Comparison of ENCODE assay signal across 10 cellular contexts in genomic region chr4:3013839-3014350, GRCh38. TPM values are rescaled to one million over a fixed set of nuclear protein-coding genes. Genes with fewer than 3 reads are reported as not detected.
DNase-seq lines count a peak whose midpoint lies in the region; ATAC-seq and TF ChIP-seq lines count a peak whose summit lies in the region.
"Had no signal": no experiment of that assay in that cellular context is flagged by ENCODE, and none has a peak within 500 bp of the region (broad histone marks: within the 10 kb centered on the region; RNA-seq: fewer than 3 reads in every experiment).

No MANE protein-coding gene starts in this region.

- peak; percentile 78 for ATAC-seq in GM19023 (IDR thresholded peaks at IDR 0.05; ENCODE audit: unreplicated experiment)
- ATAC-seq in HG02973 (IDR thresholded peaks at IDR 0.05; ENCODE audit: unreplicated experiment), result peak; percentile 66
- ATAC-seq in right lobe of liver, result peak; percentile 93 to 97 (median 96)
- no peak for ATAC-seq in HG02970 (IDR thresholded peaks at IDR 0.05; ENCODE audit: low FRiP score, unreplicated experiment)
- ATAC-seq in upper lobe of left lung (ENCODE audit: low FRiP score in 2 of 2), result no peak

- H3K9me2 ChIP-seq in MM.1S (replicated peaks; ENCODE audit: insufficient read depth, low read length), result no peaks in the 10 kb centered on the region

- H3K4me1 ChIP-seq in right lobe of liver (peaks cover 0 to 11% (median 0%) of the 10 kb centered on the region in 4 donors), upper lobe of left lung (no peaks in the 10 kb centered on the region), MM.1S (ENCODE audit: low read length) (no peaks in the 10 kb centered on the region)

- TF ChIP-seq POLR2A in right lobe of liver (IDR thresholded peaks at IDR 0.05) (no peak), upper lobe of left lung (IDR thresholded peaks at IDR 0.05) (no peak)

- H2AFZ ChIP-seq in MM.1S (ENCODE audit: low read length), result no peak overlapping the region

- no peak for TF ChIP-seq EP300 in upper lobe of left lung (IDR thresholded peaks at IDR 0.05)

- no peak overlapping the region for H3K9ac ChIP-seq in MM.1S (ENCODE audit: low read length)

- H4K20me1 ChIP-seq in MM.1S (ENCODE audit: insufficient read depth, low read length), result no peaks in the 10 kb centered on the region

- no peak for TF ChIP-seq CTCF in right lobe of liver (IDR thresholded peaks at IDR 0.05)
- no peak for TF ChIP-seq CTCF in upper lobe of left lung (IDR thresholded peaks at IDR 0.05)
- no peak for TF ChIP-seq CTCF in MM.1S (IDR thresholded peaks at IDR 0.05; ENCODE audit: low read length)

- intact Hi-C loops in right lobe of liver (cut with DNase I), result no loop called here

- no peaks in the 10 kb centered on the region for H3K27me3 ChIP-seq in right lobe of liver
- H3K27me3 ChIP-seq in upper lobe of left lung, result no peaks in the 10 kb centered on the region
- H3K27me3 ChIP-seq in MM.1S (replicated peaks; ENCODE audit: insufficient read depth, low read length), result no peaks in the 10 kb centered on the region

- no peaks in the 10 kb centered on the region for H3K79me2 ChIP-seq in MM.1S (ENCODE audit: low read length)

- DNase-seq in NCI-H146 (lab: John Stamatoyannopoulos, UW) (peak; percentile 32), NCI-H146 treated with DMSO at 0.1 percent for 48 hours (lab: John Stamatoyannopoulos, UW; ENCODE audit: unreplicated experiment) (no peak), right lobe of liver (peak in 1 of 3 donors; percentile 72), upper lobe of left lung (no peak), MM.1S (no peak)
- DNase-seq: NCI-H526 had no signal

- no peak overlapping the region for H3K4me3 ChIP-seq in right lobe of liver
- H3K4me3 ChIP-seq in upper lobe of left lung, result no peak overlapping the region
- H3K4me3 ChIP-seq in MM.1S (ENCODE audit: low read length), result no peak overlapping the region

- H3K9me3 ChIP-seq in right lobe of liver (no peaks in the 10 kb centered on the region), upper lobe of left lung (no peaks in the 10 kb centered on the region), MM.1S (replicated peaks; ENCODE audit: insufficient read depth, low read length) (no peaks in the 10 kb centered on the region)

- H3F3A ChIP-seq in MM.1S (ENCODE audit: insufficient read depth, low read length), result no peaks in the 10 kb centered on the region

- no peak overlapping the region for H3K4me2 ChIP-seq in MM.1S (ENCODE audit: low read depth, low read length)

- WGBS in right lobe of liver (ENCODE audit: insufficient coverage, low coverage, low lambda C conversion rate, missing lambda C conversion rate), result 39% methylated on average over 8 of the region's 8 CpGs
- WGBS in upper lobe of left lung, 2 donors, result 67 to 71% methylated on average over 8 of the region's 8 CpGs

- no peak overlapping the region for H3K27ac ChIP-seq in right lobe of liver
- no peak overlapping the region for H3K27ac ChIP-seq in upper lobe of left lung
- H3K27ac ChIP-seq in MM.1S (ENCODE audit: low read length), result no peak overlapping the region
- H3K27ac ChIP-seq: 22Rv1 had no signal

- H3K36me3 ChIP-seq in right lobe of liver (no peaks in the 10 kb centered on the region), upper lobe of left lung (no peaks in the 10 kb centered on the region), MM.1S (replicated peaks; ENCODE audit: insufficient read depth, low read length) (no peaks in the 10 kb centered on the region)

RNA-seq across cellular contexts. Expression of gene GRK4, which starts 50.5 kb away (rescaled TPM):
- total RNA-seq in right lobe of liver (1 to 10 TPM; 1.0 to 4.3 (median 2.8) TPM), upper lobe of left lung (10 to 100 TPM in 1 of 6 donors, 1 to 10 TPM in 5; 3.3 to 10.4 (median 4.7) TPM)

RNA-seq across cellular contexts. Expression of gene NOP14, which starts 50.7 kb away (rescaled TPM):
- 10 to 100 TPM; 16.1 to 24.7 (median 19.5) TPM for total RNA-seq in right lobe of liver
- total RNA-seq in upper lobe of left lung, result 10 to 100 TPM; 17.2 to 30.4 (median 22.4) TPM

Comparison
In these comparisons a context has a peak if more than half of its experiments do, and no peak if none do; other contexts are left out.
1. ATAC-seq: peak in GM19023 (single experiment), HG02973 (single experiment) and right lobe of liver (4 of 4); none in HG02970 (single experiment) and upper lobe of left lung (0 of 2).